16 cellular contexts compared by ENCODE assay signal in the genomic region with DNA sequence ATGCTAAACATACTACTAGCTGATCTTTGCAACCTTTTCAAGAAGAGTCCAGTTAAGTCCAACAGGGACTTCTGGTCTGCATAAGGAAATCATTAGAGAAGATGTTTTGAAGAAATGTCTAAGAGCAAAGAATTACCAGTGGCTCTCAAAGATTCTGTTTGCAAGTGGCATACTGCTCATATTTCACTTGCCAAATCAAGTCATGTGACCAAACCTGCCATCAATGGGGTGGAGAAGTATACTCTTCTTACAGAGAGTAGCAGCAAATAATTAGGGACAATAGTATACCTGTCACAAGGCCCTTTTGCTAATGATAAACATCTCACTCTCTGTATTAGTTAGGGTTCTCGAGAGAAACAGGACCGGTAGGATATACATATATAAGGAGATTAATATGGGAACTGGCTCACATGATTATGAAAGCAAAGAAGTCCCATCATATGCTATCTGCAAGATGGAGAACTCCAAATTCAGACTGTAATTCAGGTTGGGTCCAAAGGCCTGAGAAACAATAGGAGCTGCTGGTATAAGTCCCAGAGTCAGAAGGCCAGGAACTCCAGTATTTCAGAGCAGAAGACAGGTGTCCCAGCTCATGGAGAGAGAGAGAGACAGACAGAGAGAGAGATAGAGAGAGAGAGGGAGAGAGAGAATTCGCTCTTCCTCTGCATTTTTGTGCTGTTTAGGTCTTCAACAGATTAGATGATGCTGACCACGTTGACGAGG.
"Had no signal": no experiment of that assay in that cellular context is flagged by ENCODE, and none has a peak within 500 bp of the region (broad histone marks: within the 10 kb centered on the region; RNA-seq: fewer than 3 reads in every experiment).

No MANE protein-coding gene starts in this region.

- H3K4me1 ChIP-seq: gastrocnemius medialis, right lobe of liver had no signal

- ATAC-seq: activated CD8-positive, alpha-beta T cell treated with anti-CD3 and anti-CD28 coated beads, Interleukin-2, amount 10 ng/mL, durations not matched to agents 7 days and 5 days; body of pancreas; gastrocnemius medialis; naive thymus-derived CD8-positive, alpha-beta T cell; stimulated activated effector memory CD8-positive, alpha-beta T cell treated with anti-CD3 and anti-CD28 coated beads, Interleukin-12 subunit alpha, Interleukin-12 subunit beta, amount 100 ng/mL, for 72 hours had no signal

- H3K36me3 ChIP-seq: gastrocnemius medialis, heart left ventricle, ovary, right lobe of liver had no signal

- H3K9me3 ChIP-seq: body of pancreas, gastrocnemius medialis, heart left ventricle, ovary, right lobe of liver had no signal

- H3K27ac ChIP-seq: body of pancreas, coronary artery, gastrocnemius medialis, heart left ventricle, ovary, right lobe of liver had no signal

- H3K4me3 ChIP-seq: body of pancreas, coronary artery, gastrocnemius medialis, heart left ventricle, ovary, right lobe of liver had no signal

- DNase-seq: activated B cell treated with CpG ODN at 0.5 μM for 24 hours; activated CD4-positive, alpha-beta T cell treated with anti-CD3 and anti-CD28 coated beads for 4 hours; activated CD8-positive, alpha-beta T cell treated with anti-CD3 and anti-CD28 coated beads, Interleukin-2, amount 10 ng/mL, durations not matched to agents 7 days and 5 days; activated naive CD4-positive, alpha-beta T cell treated with anti-CD3 and anti-CD28 coated beads for 36 hours; activated T-cell treated with anti-CD3 and anti-CD28 coated beads, Interleukin-2, amount 50 U/mL, for 24 hours; gastrocnemius medialis; heart left ventricle; mesenchymal stem cell; naive thymus-derived CD8-positive, alpha-beta T cell; ovary; right lobe of liver; stimulated activated CD4-positive, alpha-beta T cell treated with anti-CD3 and anti-CD28 coated beads, Interleukin-4, amount 100 ng/mL, for 24 hours; T-helper 9 cell had no signal

- H3K27me3 ChIP-seq: body of pancreas, gastrocnemius medialis, heart left ventricle, ovary, right lobe of liver had no signal
